11 cellular contexts compared by ENCODE assay signal in genomic region chr11:100445231-100445735, GRCh38.
DNase-seq lines count a peak whose midpoint lies in the region; ATAC-seq and TF ChIP-seq lines count a peak whose summit lies in the region.
"Had no signal": no experiment of that assay in that cellular context is flagged by ENCODE, and none has a peak within 500 bp of the region (broad histone marks: within the 10 kb centered on the region; RNA-seq: fewer than 3 reads in every experiment).

No MANE protein-coding gene starts in this region.

- POLR2A ChIA-PET in GM10248 (lab: Yijun Ruan, JAX), result no interaction called here

- H3K27me3 ChIP-seq in upper lobe of right lung, result no peaks in the 10 kb centered on the region
- no peaks in the 10 kb centered on the region for H3K27me3 ChIP-seq in effector memory CD4-positive, alpha-beta T cell (replicated peaks; ENCODE audit: control insufficient read depth, insufficient read depth, low read length, poor library complexity, severe bottlenecking)

- TF ChIP-seq CTCF in astrocyte of the spinal cord (IDR thresholded peaks at IDR 0.05; ENCODE audit: low read depth, low read length) (no peak), upper lobe of right lung (IDR thresholded peaks at IDR 0.05) (no peak), GM10248 (IDR thresholded peaks at IDR 0.05; ENCODE audit: control extremely low read depth, extremely low read depth, low read depth, missing control alignments) (no peak)

- H3K4me3 ChIP-seq in astrocyte of the spinal cord (ENCODE audit: low read depth, low read length), result no peak overlapping the region
- H3K4me3 ChIP-seq in upper lobe of right lung, result no peak overlapping the region
- H3K4me3 ChIP-seq in effector memory CD4-positive, alpha-beta T cell (ENCODE audit: insufficient read depth, low read depth, low read length, poor library complexity, severe bottlenecking), result no peak overlapping the region

- H3K4me1 ChIP-seq in upper lobe of right lung, result no peaks in the 10 kb centered on the region
- H3K4me1 ChIP-seq in effector memory CD4-positive, alpha-beta T cell (ENCODE audit: control insufficient read depth, insufficient read depth, low read length, poor library complexity, severe bottlenecking), result no peaks in the 10 kb centered on the region
- H3K4me1 ChIP-seq: parathyroid adenoma had no signal

- CTCF ChIA-PET in GM10248 (lab: Yijun Ruan, JAX), result no interaction called here

- in situ Hi-C loops in astrocyte of the spinal cord (cut with HindIII; ENCODE audit: low sequenced_read_pairs), result no loop called here

- no peaks in the 10 kb centered on the region for H3K9me3 ChIP-seq in upper lobe of right lung
- H3K9me3 ChIP-seq in effector memory CD4-positive, alpha-beta T cell (ENCODE audit: control insufficient read depth, low read length), result no peaks in the 10 kb centered on the region

- H3K36me3 ChIP-seq in upper lobe of right lung, result no peaks in the 10 kb centered on the region
- no peaks in the 10 kb centered on the region for H3K36me3 ChIP-seq in effector memory CD4-positive, alpha-beta T cell (ENCODE audit: control insufficient read depth, insufficient read depth, low read length)

- DNase-seq in Right ventricle myocardium inferior (ENCODE audit: missing footprints) (no peak), cardiac septum (ENCODE audit: low spot score) (no peak), astrocyte of the spinal cord (ENCODE audit: low read depth, low spot score) (peak; percentile 63), iPS-NIHi11 (ENCODE audit: low spot score) (peak; percentile 33), upper lobe of right lung (no peak), NCI-H2196 treated with DMSO at 0.1 percent for 48 hours (lab: John Stamatoyannopoulos, UW; ENCODE audit: unreplicated experiment) (no peak), GM10248 (ENCODE audit: extremely low spot score) (no peak)
- no peak for DNase-seq in effector memory CD4-positive, alpha-beta T cell
- DNase-seq: activated CD8-positive, alpha-beta memory T cell treated with anti-CD3 and anti-CD28 coated beads for 24 hours; SIG-M5 had no signal

- ATAC-seq in Right ventricle myocardium inferior, result peak; percentile 90
- ATAC-seq in upper lobe of right lung, result peak; percentile 72

- intact Hi-C loops in Right ventricle myocardium inferior (cut with DNase I) (loop anchor here (10.0 kb wide), 1 partner anchor 110 kb away; no protein-coding TSS in a partner anchor), cardiac septum (cut with DNase I) (no loop called here), upper lobe of right lung (cut with DNase I) (no loop called here)

- H3K27ac ChIP-seq in upper lobe of right lung, result no peak overlapping the region
- H3K27ac ChIP-seq in effector memory CD4-positive, alpha-beta T cell (ENCODE audit: insufficient read depth, low read length, poor library complexity, severe bottlenecking), result no peak overlapping the region
- H3K27ac ChIP-seq: parathyroid adenoma had no signal

Comparison
In these comparisons a context has a peak if more than half of its experiments do, and no peak if none do; other contexts are left out.
1. DNase-seq: peak in astrocyte of the spinal cord (single experiment) and iPS-NIHi11 (single experiment); none in Right ventricle myocardium inferior (single experiment), cardiac septum (single experiment), upper lobe of right lung (single experiment), NCI-H2196 treated with DMSO at 0.1 percent for 48 hours (single experiment), effector memory CD4-positive, alpha-beta T cell (0 of 3) and GM10248 (single experiment).